In the genomic region with DNA sequence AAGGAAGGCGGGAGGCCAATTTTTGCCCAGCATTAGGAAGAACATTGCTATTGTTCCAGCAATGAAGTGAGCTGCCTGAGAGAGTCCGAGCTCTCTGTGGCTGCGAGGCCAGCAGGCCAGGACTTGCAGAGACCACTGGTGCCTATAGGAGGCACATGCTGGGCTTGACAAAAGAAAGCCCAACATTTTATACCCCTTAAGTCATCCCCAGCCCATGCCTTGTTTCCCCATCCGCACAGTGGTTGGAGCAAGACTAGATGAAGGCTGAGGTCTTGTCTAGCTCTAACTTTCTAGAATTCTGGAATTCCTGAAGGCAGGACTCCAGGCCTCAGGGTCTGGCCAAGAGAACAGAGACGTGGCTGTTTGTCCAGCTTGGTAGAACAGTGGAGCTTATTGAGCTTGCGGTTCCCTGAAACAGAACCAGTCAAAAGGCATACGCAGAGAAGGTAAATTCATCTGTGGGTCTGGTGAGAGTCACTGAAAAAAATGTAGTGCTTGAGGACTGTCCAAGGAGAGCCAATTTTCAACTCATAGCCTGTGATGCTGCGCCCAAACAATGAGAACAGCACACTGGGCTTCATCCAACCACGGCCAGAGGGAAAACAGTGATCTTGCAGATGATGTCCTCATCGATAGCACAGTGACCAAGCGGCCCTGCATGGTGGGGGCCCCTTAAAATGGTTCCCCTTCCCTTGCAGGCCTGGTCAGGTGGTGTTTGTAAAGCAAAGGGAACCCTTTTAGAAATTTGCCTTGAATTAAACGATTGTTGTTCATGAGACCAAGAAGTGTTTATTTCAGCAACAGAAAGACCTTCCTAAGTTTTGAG, we compare ENCODE assay signal across 20 cellular contexts. TPM values are rescaled to one million over a fixed set of nuclear protein-coding genes. Genes with fewer than 3 reads are reported as not detected.
DNase-seq lines count a peak whose midpoint lies in the region; ATAC-seq and TF ChIP-seq lines count a peak whose summit lies in the region.
"Had no signal": no experiment of that assay in that cellular context is flagged by ENCODE, and none has a peak within 500 bp of the region (broad histone marks: within the 10 kb centered on the region; RNA-seq: fewer than 3 reads in every experiment).

No MANE protein-coding gene starts in this region.

- H4K8ac ChIP-seq in neuronal stem cell (ENCODE audit: low read depth, low read length) = no peak overlapping the region

- H3K4me3 ChIP-seq in HEK293 (ENCODE audit: low read depth, low read length) = no peak overlapping the region
- H3K4me3 ChIP-seq in hepatocyte = no peak overlapping the region
- no peak overlapping the region for H3K4me3 ChIP-seq in neuronal stem cell (ENCODE audit: low read length in 2 of 2)
- H3K4me3 ChIP-seq: HAP-1 had no signal

- no peaks in the 10 kb centered on the region for H4K20me1 ChIP-seq in hepatocyte (ENCODE audit: insufficient read depth, poor library complexity, severe bottlenecking)

- CTCF ChIA-PET in HEK293 (lab: Yijun Ruan, JAX) = interaction anchor here (1.8 kb wide), 1 partner anchor 18 kb away, joined by 5 read pairs; no protein-coding TSS in a partner anchor

- no peak overlapping the region for H4K91ac ChIP-seq in neuronal stem cell (ENCODE audit: low read depth, low read length, poor library complexity)

- no peaks in the 10 kb centered on the region for H3K9me2 ChIP-seq in hepatocyte (replicated peaks; ENCODE audit: insufficient read depth)
- H3K9me2 ChIP-seq: SK-N-SH had no signal

- DNase-seq in SK-MEL-5 (ENCODE audit: low read depth, low spot score) = peak; percentile 99
- no peak for DNase-seq in hepatocyte (ENCODE audit: low spot score)
- DNase-seq in neuronal stem cell (ENCODE audit: low spot score) = no peak
- no peak for DNase-seq in NCI-H1930 (lab: John Stamatoyannopoulos, UW)
- DNase-seq: DMS 273 treated with DMSO at 0.1 percent for 48 hours; MM.1S; NCI-H1105 treated with DMSO at 0.1 percent for 48 hours; NCI-H2029; NCI-H524 treated with DMSO at 0.1 percent for 48 hours; NK-92 treated with Interleukin-12 subunit alpha and Interleukin-12 subunit beta, amount 100 ng/mL, for 24 hours; PC-3; SK-N-SH; T-helper 1 cell had no signal

- no peak overlapping the region for H3K14ac ChIP-seq in neuronal stem cell (ENCODE audit: low read length)

- POLR2A ChIA-PET in HEK293 (lab: Yijun Ruan, JAX) = no interaction called here

- H2BK15ac ChIP-seq in neuronal stem cell (ENCODE audit: low read length) = no peak overlapping the region

- H3K4me2 ChIP-seq in hepatocyte = no peak overlapping the region
- no peak overlapping the region for H3K4me2 ChIP-seq in neuronal stem cell (ENCODE audit: insufficient read depth, low read length, poor library complexity, severe bottlenecking)
- H3K4me2 ChIP-seq: KMS-11, SK-N-SH had no signal

- no peaks in the 10 kb centered on the region for H3K9me3 ChIP-seq in HEK293 (ENCODE audit: control insufficient read depth, insufficient read depth, low read depth, low read length)
- no peaks in the 10 kb centered on the region for H3K9me3 ChIP-seq in hepatocyte (ENCODE audit: low read depth)
- H3K9me3 ChIP-seq in neuronal stem cell (replicated peaks in 1 of 2; ENCODE audit: control insufficient read depth in 2 of 2, insufficient read depth in 1 of 2, low read depth in 1 of 2, low read length in 2 of 2) = no peaks in the 10 kb centered on the region
- H3K9me3 ChIP-seq: HAP-1, SK-N-SH had no signal

- H3K4ac ChIP-seq in neuronal stem cell (ENCODE audit: low read length) = no peak overlapping the region

- H2BK120ac ChIP-seq in neuronal stem cell (ENCODE audit: low read depth, low read length) = no peak overlapping the region

- H3K23ac ChIP-seq in neuronal stem cell (ENCODE audit: low read depth, low read length, poor library complexity) = no peak overlapping the region

- no peak overlapping the region for H3K18ac ChIP-seq in neuronal stem cell (ENCODE audit: low read length)

- no peak for TF ChIP-seq CTCF in HEK293 (tag by site-specific recombination; IDR thresholded peaks at IDR 0.05)
- no peak for TF ChIP-seq CTCF in hepatocyte (IDR thresholded peaks at IDR 0.05; ENCODE audit: poor library complexity)

- no peaks in the 10 kb centered on the region for H3K79me2 ChIP-seq in hepatocyte

- H3K36me3 ChIP-seq in HEK293 (ENCODE audit: control insufficient read depth in 2 of 2, insufficient read depth in 1 of 2, low read length in 2 of 2) = no peaks in the 10 kb centered on the region
- no peaks in the 10 kb centered on the region for H3K36me3 ChIP-seq in hepatocyte (replicated peaks; ENCODE audit: insufficient read depth, low read depth)
- no peaks in the 10 kb centered on the region for H3K36me3 ChIP-seq in neuronal stem cell (replicated peaks in 1 of 2; ENCODE audit: control insufficient read depth in 2 of 2, insufficient read depth in 2 of 2, low read length in 2 of 2)
- H3K36me3 ChIP-seq: HAP-1 had no signal

- 93% methylated on average over 12 of the region's 12 CpGs for WGBS in hepatocyte (ENCODE audit: low lambda C conversion rate, missing lambda C conversion rate)
- no CpG with 5 or more reads among the region's 12 CpGs for WGBS in neuronal stem cell (ENCODE audit: extremely low coverage in 2 of 2, insufficient read length in 2 of 2, insufficient replicate concordance in 1 of 2), 2 donors

- ATAC-seq in HG02884 (IDR thresholded peaks at IDR 0.05; ENCODE audit: unreplicated experiment) (no peak), HG03571 (IDR thresholded peaks at IDR 0.05; ENCODE audit: unreplicated experiment) (no peak), HG03196 (IDR thresholded peaks at IDR 0.05; ENCODE audit: unreplicated experiment) (no peak)
- ATAC-seq: PC-3 had no signal

- no peak overlapping the region for H2BK5ac ChIP-seq in neuronal stem cell (ENCODE audit: low read length)

- no peaks in the 10 kb centered on the region for H3K79me1 ChIP-seq in neuronal stem cell (ENCODE audit: low read depth, low read length)

- peaks cover 16% of the 10 kb centered on the region for H3K4me1 ChIP-seq in HEK293 (ENCODE audit: control insufficient read depth, insufficient read depth, low read length)
- peaks cover 25% of the 10 kb centered on the region for H3K4me1 ChIP-seq in hepatocyte (ENCODE audit: insufficient read depth)
- H3K4me1 ChIP-seq in neuronal stem cell (ENCODE audit: control insufficient read depth in 2 of 2, insufficient read depth in 1 of 2, low read depth in 1 of 2, low read length in 2 of 2) = peaks cover 25 to 30% of the 10 kb centered on the region in 2 donors

- H2AK5ac ChIP-seq in neuronal stem cell (ENCODE audit: low read depth, low read length) = no peak overlapping the region

- no peak overlapping the region for H2BK12ac ChIP-seq in neuronal stem cell (ENCODE audit: low read length)

- in situ Hi-C loops in SK-MEL-5 (cut with HindIII; ENCODE audit: low pct_unique_long_range_greater_than_20kb, low sequenced_read_pairs) = no loop called here

- H3K27ac ChIP-seq in HEK293 (ENCODE audit: extremely low read depth, low read depth, low read length) (no peak overlapping the region), hepatocyte (peak overlapping the region; percentile 88), neuronal stem cell (replicated peaks; ENCODE audit: low read length) (no peak overlapping the region)
- H3K27ac ChIP-seq: KMS-11 had no signal

- no peak overlapping the region for H3K9ac ChIP-seq in neuronal stem cell (ENCODE audit: low read depth, low read length, poor library complexity)
- H3K9ac ChIP-seq: KMS-11, SK-N-SH had no signal

- no peaks in the 10 kb centered on the region for H3K27me3 ChIP-seq in hepatocyte
- H3K27me3 ChIP-seq in neuronal stem cell (ENCODE audit: control insufficient read depth in 3 of 3, insufficient read depth in 3 of 3, low read depth in 1 of 3, low read length in 3 of 3) = no peaks in the 10 kb centered on the region

- H2AFZ ChIP-seq in hepatocyte (no peak overlapping the region), neuronal stem cell (ENCODE audit: low read length) (peak overlapping the region; percentile 54)

TF ChIP-seq in HEK293, 187 proteins besides CTCF, POLR2A, EP300 and RAD21 (continues in another document):
- TF ChIP-seq ZNF449 (tag by site-specific recombination; IDR thresholded peaks at IDR 0.05) (peak; percentile 70), SETDB1 (IDR thresholded peaks at IDR 0.05; ENCODE audit: insufficient read length, low read length) (no peak), ZNF202 (tag by site-specific recombination; IDR thresholded peaks at IDR 0.05; ENCODE audit: borderline replicate concordance) (no peak)
- TF ChIP-seq, protein P1, sequence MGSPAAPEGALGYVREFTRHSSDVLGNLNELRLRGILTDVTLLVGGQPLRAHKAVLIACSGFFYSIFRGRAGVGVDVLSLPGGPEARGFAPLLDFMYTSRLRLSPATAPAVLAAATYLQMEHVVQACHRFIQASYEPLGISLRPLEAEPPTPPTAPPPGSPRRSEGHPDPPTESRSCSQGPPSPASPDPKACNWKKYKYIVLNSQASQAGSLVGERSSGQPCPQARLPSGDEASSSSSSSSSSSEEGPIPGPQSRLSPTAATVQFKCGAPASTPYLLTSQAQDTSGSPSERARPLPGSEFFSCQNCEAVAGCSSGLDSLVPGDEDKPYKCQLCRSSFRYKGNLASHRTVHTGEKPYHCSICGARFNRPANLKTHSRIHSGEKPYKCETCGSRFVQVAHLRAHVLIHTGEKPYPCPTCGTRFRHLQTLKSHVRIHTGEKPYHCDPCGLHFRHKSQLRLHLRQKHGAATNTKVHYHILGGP (tag by site-specific recombination; IDR thresholded peaks at IDR 0.05) = no peak

RNA-seq across cellular contexts. Expression of gene COL2A1, which starts 27.1 kb away (rescaled TPM):
- 0.03 TPM in 1 of 2 replicates, not detected in the other for total RNA-seq in SK-MEL-5 (2014; rRNA removed; shearing (Covaris generic))
- polyA plus RNA-seq in SK-MEL-5 (2015; cell fraction: cytosol; rRNA removed) = not detected in 2 replicates
- polyA plus RNA-seq in SK-MEL-5 (2015; cell fraction: nucleus; rRNA removed) = 0.10 TPM in 1 of 2 replicates, not detected in the other
- 32.7 and 52.5 TPM in 2 replicates for total RNA-seq in hepatocyte
- polyA plus RNA-seq in hepatocyte = 43.8 and 57.9 TPM in 2 replicates
- 481 TPM for polyA plus RNA-seq in neuronal stem cell (2013, experiment 1 of 2)
- 461 TPM for polyA plus RNA-seq in neuronal stem cell (2013, experiment 2 of 2)
- polyA plus RNA-seq: BJ had no signal

Comparison
In these comparisons a context has a peak if more than half of its experiments do, and no peak if none do; other contexts are left out.
1. RNA of gene COL2A1, which starts 27.1 kb away (total RNA-seq): 32.7 to 52.5 TPM in hepatocyte; 0.03 TPM in SK-MEL-5; every median in the first group is over 10 times any median in the second.